Comparison of ENCODE assay signal across 1 cellular context in the genomic region with DNA sequence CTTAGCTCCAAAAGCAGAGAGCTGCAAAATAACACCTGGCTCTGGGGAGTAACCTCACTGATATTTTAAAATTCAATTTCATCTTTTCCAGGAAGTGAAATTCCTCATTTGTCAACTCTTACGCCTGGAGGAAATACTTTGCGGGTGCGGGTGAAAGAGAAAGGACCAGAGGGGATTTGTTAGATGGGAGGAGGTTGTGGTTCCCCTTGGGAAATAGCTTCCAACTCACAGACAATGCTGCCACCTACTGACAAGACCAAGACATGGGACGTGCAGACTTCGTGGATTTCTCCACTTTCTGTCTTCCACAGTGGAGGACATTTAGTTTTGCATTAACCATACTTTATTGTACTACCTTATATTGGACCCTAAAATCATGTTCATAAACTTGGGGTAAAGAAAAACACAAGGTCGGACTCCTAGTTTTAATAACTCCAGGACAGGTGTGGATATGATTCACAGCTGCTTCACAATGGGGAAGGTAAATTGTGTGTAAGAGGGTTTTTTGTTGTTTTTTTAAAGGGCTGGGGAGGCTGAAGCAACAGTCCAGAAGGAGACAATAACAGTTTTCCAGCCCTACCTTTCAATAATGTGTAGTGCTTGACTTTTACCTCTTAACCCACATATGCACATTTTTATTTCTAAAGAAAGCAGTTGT.
A peak's percentile ranks its signal among the peaks of the same experiment; 100 is the strongest.
TF ChIP-seq lines count a peak whose summit lies in the region.

No MANE protein-coding gene starts in this region.

TF ChIP-seq in K562, 482 proteins besides CTCF, POLR2A, EP300 and RAD21 (continued from another document):
- no peak for TF ChIP-seq AFF4 (CRISPR knock-in tag; IDR thresholded peaks at IDR 0.05)
- TF ChIP-seq, protein P1, sequence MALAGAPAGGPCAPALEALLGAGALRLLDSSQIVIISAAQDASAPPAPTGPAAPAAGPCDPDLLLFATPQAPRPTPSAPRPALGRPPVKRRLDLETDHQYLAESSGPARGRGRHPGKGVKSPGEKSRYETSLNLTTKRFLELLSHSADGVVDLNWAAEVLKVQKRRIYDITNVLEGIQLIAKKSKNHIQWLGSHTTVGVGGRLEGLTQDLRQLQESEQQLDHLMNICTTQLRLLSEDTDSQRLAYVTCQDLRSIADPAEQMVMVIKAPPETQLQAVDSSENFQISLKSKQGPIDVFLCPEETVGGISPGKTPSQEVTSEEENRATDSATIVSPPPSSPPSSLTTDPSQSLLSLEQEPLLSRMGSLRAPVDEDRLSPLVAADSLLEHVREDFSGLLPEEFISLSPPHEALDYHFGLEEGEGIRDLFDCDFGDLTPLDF (CRISPR knock-in tag; IDR thresholded peaks at IDR 0.05), result no peak
- TF ChIP-seq NFE2L1 (tag; IDR thresholded peaks at IDR 0.05; ENCODE audit: borderline replicate concordance, low read depth), result no peak
- TF ChIP-seq DMBX1 (CRISPR knock-in tag; IDR thresholded peaks at IDR 0.05; ENCODE audit: borderline replicate concordance), result no peak
- no peak for TF ChIP-seq ZNF217 (CRISPR knock-in tag; IDR thresholded peaks at IDR 0.05)
- TF ChIP-seq, protein P2, sequence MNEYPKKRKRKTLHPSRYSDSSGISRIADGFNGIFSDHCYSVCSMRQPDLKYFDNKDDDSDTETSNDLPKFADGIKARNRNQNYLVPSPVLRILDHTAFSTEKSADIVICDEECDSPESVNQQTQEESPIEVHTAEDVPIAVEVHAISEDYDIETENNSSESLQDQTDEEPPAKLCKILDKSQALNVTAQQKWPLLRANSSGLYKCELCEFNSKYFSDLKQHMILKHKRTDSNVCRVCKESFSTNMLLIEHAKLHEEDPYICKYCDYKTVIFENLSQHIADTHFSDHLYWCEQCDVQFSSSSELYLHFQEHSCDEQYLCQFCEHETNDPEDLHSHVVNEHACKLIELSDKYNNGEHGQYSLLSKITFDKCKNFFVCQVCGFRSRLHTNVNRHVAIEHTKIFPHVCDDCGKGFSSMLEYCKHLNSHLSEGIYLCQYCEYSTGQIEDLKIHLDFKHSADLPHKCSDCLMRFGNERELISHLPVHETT (CRISPR knock-in tag; conservative IDR thresholded peaks at IDR 0.05 in 1 of 2, IDR thresholded peaks at IDR 0.05 in 1 of 2), result no peak
- TF ChIP-seq CEBPB (tag; IDR thresholded peaks at IDR 0.05), result peak; percentile 36; the same call in 1 of the 2 replicates
- TF ChIP-seq RB1 (IDR thresholded peaks at IDR 0.05; ENCODE audit: low read depth), result 0 out of 2 replicates have a peak, but pooled peaks have one; percentile 26
- peak; percentile 46; the same call in 1 of the 2 replicates for TF ChIP-seq ZSCAN32 (CRISPR knock-in tag; IDR thresholded peaks at IDR 0.05)
- TF ChIP-seq SMARCA5 (IDR thresholded peaks at IDR 0.05), result no peak
- peak; percentile 31; the same call in 1 of the 2 replicates for TF ChIP-seq CC2D1A (IDR thresholded peaks at IDR 0.05)
- peak; percentile 86 for TF ChIP-seq SMC3 (conservative IDR thresholded peaks at IDR 0.05; ENCODE audit: insufficient read depth, low read depth, low read length)
- TF ChIP-seq MAZ (CRISPR knock-in tag; conservative IDR thresholded peaks at IDR 0.05 in 1 of 2, IDR thresholded peaks at IDR 0.05 in 1 of 2), result peak in 1 of 2 experiments; percentile 46; a peak in 2 of 4 replicates
- TF ChIP-seq E2F3 (CRISPR knock-in tag; IDR thresholded peaks at IDR 0.05), result no peak
- TF ChIP-seq ZBTB17 (CRISPR knock-in tag; IDR thresholded peaks at IDR 0.05), result no peak
- TF ChIP-seq CEBPG (CRISPR knock-in tag; IDR thresholded peaks at IDR 0.05), result no peak
- TF ChIP-seq CEBPG (tag; conservative IDR thresholded peaks at IDR 0.05 in 1 of 2, IDR thresholded peaks at IDR 0.05 in 1 of 2), result peak in 1 of 2 experiments; percentile 43; a peak in 1 of 4 replicates
- TF ChIP-seq ZNF395 (CRISPR knock-in tag; IDR thresholded peaks at IDR 0.05), result no peak
- TF ChIP-seq DNMT1 (IDR thresholded peaks at IDR 0.05), result no peak
- TF ChIP-seq, protein P3, sequence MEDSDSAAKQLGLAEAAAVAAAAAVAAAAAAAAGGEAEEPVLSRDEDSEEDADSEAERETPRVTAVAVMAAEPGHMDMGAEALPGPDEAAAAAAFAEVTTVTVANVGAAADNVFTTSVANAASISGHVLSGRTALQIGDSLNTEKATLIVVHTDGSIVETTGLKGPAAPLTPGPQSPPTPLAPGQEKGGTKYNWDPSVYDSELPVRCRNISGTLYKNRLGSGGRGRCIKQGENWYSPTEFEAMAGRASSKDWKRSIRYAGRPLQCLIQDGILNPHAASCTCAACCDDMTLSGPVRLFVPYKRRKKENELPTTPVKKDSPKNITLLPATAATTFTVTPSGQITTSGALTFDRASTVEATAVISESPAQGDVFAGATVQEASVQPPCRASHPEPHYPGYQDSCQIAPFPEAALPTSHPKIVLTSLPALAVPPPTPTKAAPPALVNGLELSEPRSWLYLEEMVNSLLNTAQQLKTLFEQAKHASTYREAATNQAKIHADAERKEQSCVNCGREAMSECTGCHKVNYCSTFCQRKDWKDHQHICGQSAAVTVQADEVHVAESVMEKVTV (CRISPR knock-in tag; IDR thresholded peaks at IDR 0.05), result peak; percentile 64
- TF ChIP-seq, protein P4, sequence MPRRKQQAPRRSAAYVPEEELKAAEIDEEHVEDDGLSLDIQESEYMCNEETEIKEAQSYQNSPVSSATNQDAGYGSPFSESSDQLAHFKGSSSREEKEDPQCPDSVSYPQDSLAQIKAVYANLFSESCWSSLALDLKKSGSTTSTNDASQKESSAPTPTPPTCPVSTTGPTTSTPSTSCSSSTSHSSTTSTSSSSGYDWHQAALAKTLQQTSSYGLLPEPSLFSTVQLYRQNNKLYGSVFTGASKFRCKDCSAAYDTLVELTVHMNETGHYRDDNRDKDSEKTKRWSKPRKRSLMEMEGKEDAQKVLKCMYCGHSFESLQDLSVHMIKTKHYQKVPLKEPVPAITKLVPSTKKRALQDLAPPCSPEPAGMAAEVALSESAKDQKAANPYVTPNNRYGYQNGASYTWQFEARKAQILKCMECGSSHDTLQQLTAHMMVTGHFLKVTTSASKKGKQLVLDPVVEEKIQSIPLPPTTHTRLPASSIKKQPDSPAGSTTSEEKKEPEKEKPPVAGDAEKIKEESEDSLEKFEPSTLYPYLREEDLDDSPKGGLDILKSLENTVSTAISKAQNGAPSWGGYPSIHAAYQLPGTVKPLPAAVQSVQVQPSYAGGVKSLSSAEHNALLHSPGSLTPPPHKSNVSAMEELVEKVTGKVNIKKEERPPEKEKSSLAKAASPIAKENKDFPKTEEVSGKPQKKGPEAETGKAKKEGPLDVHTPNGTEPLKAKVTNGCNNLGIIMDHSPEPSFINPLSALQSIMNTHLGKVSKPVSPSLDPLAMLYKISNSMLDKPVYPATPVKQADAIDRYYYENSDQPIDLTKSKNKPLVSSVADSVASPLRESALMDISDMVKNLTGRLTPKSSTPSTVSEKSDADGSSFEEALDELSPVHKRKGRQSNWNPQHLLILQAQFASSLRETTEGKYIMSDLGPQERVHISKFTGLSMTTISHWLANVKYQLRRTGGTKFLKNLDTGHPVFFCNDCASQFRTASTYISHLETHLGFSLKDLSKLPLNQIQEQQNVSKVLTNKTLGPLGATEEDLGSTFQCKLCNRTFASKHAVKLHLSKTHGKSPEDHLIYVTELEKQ (CRISPR knock-in tag; IDR thresholded peaks at IDR 0.05), result no peak
- no peak for TF ChIP-seq EWSR1 (IDR thresholded peaks at IDR 0.05; ENCODE audit: borderline replicate concordance, low read depth, partially characterized antibody)
- no peak for TF ChIP-seq ZNF408 (CRISPR knock-in tag; IDR thresholded peaks at IDR 0.05; ENCODE audit: low read depth)
- no peak for TF ChIP-seq SNAPC5 (CRISPR knock-in tag; IDR thresholded peaks at IDR 0.05)
- TF ChIP-seq KLF16 (IDR thresholded peaks at IDR 0.05), result no peak
- TF ChIP-seq VEZF1 (CRISPR knock-in tag; IDR thresholded peaks at IDR 0.05), result no peak
- peak; percentile 76 for TF ChIP-seq ARID2 (IDR thresholded peaks at IDR 0.05)
- TF ChIP-seq ZEB2 (IDR thresholded peaks at IDR 0.05), result no peak
- TF ChIP-seq, protein P5, sequence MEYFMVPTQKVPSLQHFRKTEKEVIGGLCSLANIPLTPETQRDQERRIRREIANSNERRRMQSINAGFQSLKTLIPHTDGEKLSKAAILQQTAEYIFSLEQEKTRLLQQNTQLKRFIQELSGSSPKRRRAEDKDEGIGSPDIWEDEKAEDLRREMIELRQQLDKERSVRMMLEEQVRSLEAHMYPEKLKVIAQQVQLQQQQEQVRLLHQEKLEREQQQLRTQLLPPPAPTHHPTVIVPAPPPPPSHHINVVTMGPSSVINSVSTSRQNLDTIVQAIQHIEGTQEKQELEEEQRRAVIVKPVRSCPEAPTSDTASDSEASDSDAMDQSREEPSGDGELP (CRISPR knock-in tag; IDR thresholded peaks at IDR 0.05; ENCODE audit: borderline replicate concordance), result no peak
- no peak for TF ChIP-seq HMGXB4 (CRISPR knock-in tag; IDR thresholded peaks at IDR 0.05)
- no peak for TF ChIP-seq SMAD4 (CRISPR knock-in tag; conservative IDR thresholded peaks at IDR 0.05)
